ENCODE assay signal across 10 cellular contexts in genomic region chr14:99245541-99246511, GRCh38. TPM values are rescaled to one million over a fixed set of nuclear protein-coding genes. Genes with fewer than 3 reads are reported as not detected.
DNase-seq lines count a peak whose midpoint lies in the region; ATAC-seq, FAIRE-seq and TF ChIP-seq lines count a peak whose summit lies in the region.
"Had no signal": no experiment of that assay in that cellular context is flagged by ENCODE, and none has a peak within 500 bp of the region (broad histone marks: within the 10 kb centered on the region; RNA-seq: fewer than 3 reads in every experiment).

No MANE protein-coding gene starts in this region.

- CTCF ChIA-PET in activated CD8-positive, alpha-beta T cell treated with anti-CD3 and anti-CD28 coated beads, Interleukin-2, amount 10 ng/mL, durations not matched to agents 7 days and 5 days (lab: Charles Lee) = interaction anchor here (0.9 to 5.4 kb wide), 4 partner anchors 12 to 58 kb away, joined by 3 to 42 read pairs (median 17); no protein-coding TSS in a partner anchor

- H3K9me3 ChIP-seq in ES-I3 (ENCODE audit: control insufficient read depth, insufficient read depth, low read length) = no peaks in the 10 kb centered on the region

- no peak for ATAC-seq in activated CD8-positive, alpha-beta T cell treated with anti-CD3 and anti-CD28 coated beads, Interleukin-2, amount 10 ng/mL, durations not matched to agents 7 days and 5 days
- no peak for ATAC-seq in GM18870 (IDR thresholded peaks at IDR 0.05; ENCODE audit: unreplicated experiment)

- peaks cover 77% of the 10 kb centered on the region for H3K36me3 Mint-ChIP-seq in activated CD8-positive, alpha-beta T cell treated with anti-CD3 and anti-CD28 coated beads, Interleukin-2, amount 10 ng/mL, durations not matched to agents 7 days and 5 days (ENCODE audit: low read depth)

- H3K27ac Mint-ChIP-seq in activated CD8-positive, alpha-beta T cell treated with anti-CD3 and anti-CD28 coated beads, Interleukin-2, amount 10 ng/mL, durations not matched to agents 7 days and 5 days = peak overlapping the region; percentile 88

- no peaks in the 10 kb centered on the region for H3K27me3 Mint-ChIP-seq in activated CD8-positive, alpha-beta T cell treated with anti-CD3 and anti-CD28 coated beads, Interleukin-2, amount 10 ng/mL, durations not matched to agents 7 days and 5 days (ENCODE audit: low read depth)

- peak overlapping the region; percentile 85 for H3K9ac ChIP-seq in ES-I3 (ENCODE audit: low read depth, low read length)

- no peak for FAIRE-seq in frontal cortex (lab: Jason Lieb, UNC)

- H3K9me3 Mint-ChIP-seq in activated CD8-positive, alpha-beta T cell treated with anti-CD3 and anti-CD28 coated beads, Interleukin-2, amount 10 ng/mL, durations not matched to agents 7 days and 5 days (ENCODE audit: insufficient read depth) = no peaks in the 10 kb centered on the region

- no peaks in the 10 kb centered on the region for H3K36me3 ChIP-seq in ES-I3 (ENCODE audit: insufficient read depth, low read length)

- no peak for DNase-seq in activated CD8-positive, alpha-beta T cell treated with anti-CD3 and anti-CD28 coated beads, Interleukin-2, amount 10 ng/mL, durations not matched to agents 7 days and 5 days
- DNase-seq in frontal cortex (ENCODE audit: low spot score in 2 of 2) = peak; percentile 41 to 57
- no peak for DNase-seq in retinal pigment epithelial cell (ENCODE audit: low read depth)
- DNase-seq in NCI-H146 (lab: John Stamatoyannopoulos, UW) = no peak
- DNase-seq in OCI-M2 (lab: John Stamatoyannopoulos, UW; ENCODE audit: unreplicated experiment) = no peak
- no peak for DNase-seq in LoVo (ENCODE audit: low spot score)
- DNase-seq: MM.1S had no signal

- H3K4me1 ChIP-seq in ES-I3 (ENCODE audit: insufficient read depth, low read length) = peaks cover 56% of the 10 kb centered on the region

- peaks cover 83% of the 10 kb centered on the region for H3K4me1 Mint-ChIP-seq in activated CD8-positive, alpha-beta T cell treated with anti-CD3 and anti-CD28 coated beads, Interleukin-2, amount 10 ng/mL, durations not matched to agents 7 days and 5 days (ENCODE audit: low read depth)

- peak overlapping the region; percentile 53 for H3K4me3 ChIP-seq in retinal pigment epithelial cell (ENCODE audit: low read length)

- H3K4me3 Mint-ChIP-seq in activated CD8-positive, alpha-beta T cell treated with anti-CD3 and anti-CD28 coated beads, Interleukin-2, amount 10 ng/mL, durations not matched to agents 7 days and 5 days = peak overlapping the region; percentile 73

- no peak for TF ChIP-seq CTCF in retinal pigment epithelial cell (conservative IDR thresholded peaks at IDR 0.05; ENCODE audit: low read depth, low read length)

- POLR2A ChIA-PET in activated CD8-positive, alpha-beta T cell treated with anti-CD3 and anti-CD28 coated beads, Interleukin-2, amount 10 ng/mL, durations not matched to agents 7 days and 5 days (lab: Charles Lee) = interaction anchor here (0.7 to 28.3 kb wide), 4 partner anchors 7 to 49 kb away, joined by 3 to 767 read pairs (median 35); partner anchors contain the start of gene BCL11B

RNA-seq across cellular contexts. Expression of gene BCL11B, which starts 26.2 kb away (rescaled TPM):
- total RNA-seq in activated CD8-positive, alpha-beta T cell treated with anti-CD3 and anti-CD28 coated beads, Interleukin-2, amount 10 ng/mL, durations not matched to agents 7 days and 5 days = 10 to 100 TPM; 68.6 to 70.6 TPM
- total RNA-seq in frontal cortex = 58.3 TPM
- total RNA-seq: OCI-LY7 had no signal

Comparison
In these comparisons a context has a peak if more than half of its experiments do, and no peak if none do; other contexts are left out.
1. DNase-seq: peak in frontal cortex (2 of 2); none in activated CD8-positive, alpha-beta T cell treated with anti-CD3 and anti-CD28 coated beads, Interleukin-2, amount 10 ng/mL, durations not matched to agents 7 days and 5 days (single experiment), retinal pigment epithelial cell (single experiment), NCI-H146 (single experiment), OCI-M2 (single experiment) and LoVo (single experiment).